In genomic region chr6:1686117-1687098, GRCh38 we compare ENCODE assay signal across 8 cellular contexts.
A peak's percentile ranks its signal among the peaks of the same experiment; 100 is the strongest.
DNase-seq lines count a peak whose midpoint lies in the region; ATAC-seq and TF ChIP-seq lines count a peak whose summit lies in the region.

No MANE protein-coding gene starts in this region.

- H3K36me3 Mint-ChIP-seq in mesothelial cell of epicardium, result no peaks in the 10 kb centered on the region

- peak overlapping the region; percentile 81 for H3K27ac ChIP-seq in brain microvascular endothelial cell

- peak; percentile 84 for DNase-seq in DMS 273 (lab: John Stamatoyannopoulos, UW; ENCODE audit: unreplicated experiment)
- peak; percentile 99 for DNase-seq in NCI-H2029 treated with DMSO at 0.1 percent for 48 hours (lab: John Stamatoyannopoulos, UW)
- DNase-seq in brain microvascular endothelial cell, result peak; percentile 93
- DNase-seq in mesothelial cell of epicardium (ENCODE audit: low spot score in 2 of 2, unreplicated experiment in 2 of 2), result no peak
- no peak for DNase-seq in activated CD4-positive, CD25-positive, alpha-beta regulatory T cell treated with anti-CD3 and anti-CD28 coated beads, Interleukin-2, amount 50 U/mL, for 72 hours

- peak overlapping the region; percentile 94 for H3K27ac Mint-ChIP-seq in mesothelial cell of epicardium

- H3K27me3 Mint-ChIP-seq in mesothelial cell of epicardium (ENCODE audit: low read depth), result no peaks in the 10 kb centered on the region

- peaks cover 47% of the 10 kb centered on the region for H3K4me1 Mint-ChIP-seq in mesothelial cell of epicardium

- no peak overlapping the region for H3K4me3 ChIP-seq in brain microvascular endothelial cell (ENCODE audit: low read depth, low read length)

- in situ Hi-C loops in brain microvascular endothelial cell (cut with HindIII; ENCODE audit: low pct_ligation_motif_present, low sequenced_read_pairs), result no loop called here

- no peaks in the 10 kb centered on the region for H3K27me3 ChIP-seq in brain microvascular endothelial cell (replicated peaks)

- H3K9me3 Mint-ChIP-seq in mesothelial cell of epicardium, result peaks cover 8% of the 10 kb centered on the region

- H3K36me3 ChIP-seq in brain microvascular endothelial cell (replicated peaks), result no peaks in the 10 kb centered on the region

- no peak overlapping the region for H3K4me3 Mint-ChIP-seq in mesothelial cell of epicardium

- TF ChIP-seq CTCF in brain microvascular endothelial cell (IDR thresholded peaks at IDR 0.05; ENCODE audit: low read depth, low read length, missing control alignments) (peak; percentile 17), mesothelial cell of epicardium (IDR thresholded peaks at IDR 0.05; ENCODE audit: unreplicated experiment) (peak; percentile 27)

- ATAC-seq in GM18861 (IDR thresholded peaks at IDR 0.05; ENCODE audit: unreplicated experiment) (no peak), GM18520 (IDR thresholded peaks at IDR 0.05; ENCODE audit: unreplicated experiment) (no peak), HG03520 (IDR thresholded peaks at IDR 0.05; ENCODE audit: unreplicated experiment) (no peak)

Comparison
In these comparisons a context has a peak if more than half of its experiments do, and no peak if none do; other contexts are left out.
1. DNase-seq: peak in DMS 273 (single experiment), NCI-H2029 treated with DMSO at 0.1 percent for 48 hours (single experiment) and brain microvascular endothelial cell (single experiment); none in mesothelial cell of epicardium (0 of 2) and activated CD4-positive, CD25-positive, alpha-beta regulatory T cell treated with anti-CD3 and anti-CD28 coated beads, Interleukin-2, amount 50 U/mL, for 72 hours (single experiment).